8 cellular contexts compared by ENCODE assay signal in the genomic region with DNA sequence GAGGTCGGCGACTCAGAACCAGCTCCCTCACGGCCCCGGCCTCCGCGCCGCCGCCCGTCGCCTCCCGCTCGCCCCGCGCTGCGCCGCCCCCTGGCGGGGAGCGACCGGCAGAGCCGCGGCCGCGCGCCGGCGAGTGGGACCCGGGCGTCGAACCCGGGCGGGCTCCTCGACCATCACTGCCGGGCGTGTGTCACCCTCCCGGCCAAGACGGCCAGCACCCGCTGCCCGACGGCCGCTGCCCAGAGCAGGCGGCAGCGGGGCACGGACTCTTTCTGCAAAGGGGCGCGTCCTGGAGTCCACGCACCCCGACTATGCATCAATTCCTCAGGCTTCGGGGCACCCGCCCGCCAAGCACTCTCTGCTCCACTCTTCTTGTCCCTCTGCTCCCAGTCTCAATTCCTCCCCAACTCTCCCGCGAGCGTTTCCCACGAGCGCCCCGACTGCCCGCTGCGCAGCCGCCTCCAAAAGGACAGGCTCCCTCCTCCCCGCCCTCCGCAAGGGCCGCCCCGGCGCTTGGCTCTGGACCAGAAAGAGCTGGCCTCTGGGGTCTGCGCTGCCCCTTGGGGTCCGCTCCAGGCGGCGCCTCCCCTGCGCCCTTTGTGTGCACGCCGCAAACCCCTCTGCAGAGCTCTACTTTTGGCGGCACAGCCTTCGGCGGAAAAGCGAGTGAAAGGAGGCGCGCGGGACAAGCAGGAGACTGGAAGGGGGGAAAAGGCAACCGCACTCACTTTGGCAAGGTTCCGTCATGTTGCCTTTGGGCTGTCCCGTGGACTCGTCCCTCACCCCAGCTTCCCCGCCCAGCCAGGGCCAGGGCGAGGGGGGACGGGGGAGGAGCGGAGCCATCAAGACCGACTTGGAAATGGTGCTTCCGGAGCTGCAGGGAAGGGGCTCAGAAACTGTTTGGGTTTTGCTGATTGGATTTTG. TPM values are rescaled to one million over a fixed set of nuclear protein-coding genes. Genes with fewer than 3 reads are reported as not detected.
DNase-seq lines count a peak whose midpoint lies in the region; ATAC-seq and TF ChIP-seq lines count a peak whose summit lies in the region.

No MANE protein-coding gene starts in this region.

- in situ Hi-C loops in G401 (cut with HindIII; ENCODE audit: low sequenced_read_pairs): no loop called here

- CTCF ChIA-PET in T-cell (lab: Charles Lee): interaction anchor here (0.5 to 1.4 kb wide), 9 partner anchors 26 to 1539 kb away, joined by 3 to 5 read pairs (median 3); a partner anchor contains a TSS

- H3K36me3 ChIP-seq in right atrium auricular region: no peaks in the 10 kb centered on the region
- H3K36me3 ChIP-seq in rectal smooth muscle tissue (ENCODE audit: control insufficient read depth, insufficient read depth, low read length): no peaks in the 10 kb centered on the region

- TF ChIP-seq CTCF in HL-60 (IDR thresholded peaks at IDR 0.05; ENCODE audit: insufficient read depth, low read length) (no peak), right atrium auricular region (IDR thresholded peaks at IDR 0.05) (peak; percentile 49 to 59)

- peak overlapping the region; percentile 86 to 92 (median 91) for H3K4me3 Mint-ChIP-seq in T-cell

- peaks cover 7 to 10% of the 10 kb centered on the region in 2 donors for H3K27me3 Mint-ChIP-seq in T-cell

- POLR2A ChIA-PET in T-cell (lab: Charles Lee): interaction anchor here in 1 of 2 donors (0.6 to 0.7 kb wide), 2 partner anchors 448 to 607 kb away, joined by 3 read pairs; no protein-coding TSS in a partner anchor

- ATAC-seq in GM21360 (IDR thresholded peaks at IDR 0.05; ENCODE audit: unreplicated experiment) (peak; percentile 65), T-cell (replicated peaks in 1 of 4) (peak; percentile 62 to 68 (median 66))

- no peaks in the 10 kb centered on the region for H3K9me3 Mint-ChIP-seq in T-cell

- H3K27me3 ChIP-seq in HL-60 (ENCODE audit: insufficient read depth, poor library complexity, severe bottlenecking) (peaks cover 18% of the 10 kb centered on the region), right atrium auricular region (no peaks in the 10 kb centered on the region), rectal smooth muscle tissue (ENCODE audit: control insufficient read depth, insufficient read depth, low read length) (no peaks in the 10 kb centered on the region)

- H3K27ac ChIP-seq in HL-60 (replicated peaks) (no peak overlapping the region), right atrium auricular region (peak overlapping the region; percentile 86 to 95), rectal smooth muscle tissue (ENCODE audit: low read depth, low read length) (peak overlapping the region; percentile 91)

- H3K4me1 ChIP-seq in right atrium auricular region: peaks cover 0 to 6% of the 10 kb centered on the region in 2 donors
- peaks cover 21% of the 10 kb centered on the region for H3K4me1 ChIP-seq in rectal smooth muscle tissue (ENCODE audit: control insufficient read depth, insufficient read depth, low read length)

- H3K9me3 ChIP-seq in right atrium auricular region: no peaks in the 10 kb centered on the region

- H3K36me3 Mint-ChIP-seq in T-cell: no peaks in the 10 kb centered on the region

- H3K4me3 ChIP-seq in HL-60 (replicated peaks; ENCODE audit: insufficient read depth, low read length) (peak overlapping the region; percentile 72), right atrium auricular region (peak overlapping the region; percentile 80 to 81), rectal smooth muscle tissue (ENCODE audit: low read length) (peak overlapping the region; percentile 95)

- peak overlapping the region; percentile 76 to 84 for H3K27ac Mint-ChIP-seq in T-cell

- peak; percentile 52 for DNase-seq in DMS 273 treated with DMSO at 0.1 percent for 48 hours (lab: John Stamatoyannopoulos, UW)
- DNase-seq in HL-60 (ENCODE audit: low read depth in 1 of 2, low spot score in 1 of 2): peak in 1 of 2 experiments; percentile 19
- peak in 33 of 34 experiments; percentile 4 to 61 (median 38) for DNase-seq in T-cell
- DNase-seq in anterior cingulate cortex (lab: John Stamatoyannopoulos, UW): peak in 33 of 58 donors; percentile 0 to 39 (median 16)
- no peak for DNase-seq in right atrium auricular region (ENCODE audit: low spot score)
- no peak for DNase-seq in G401 (ENCODE audit: low spot score)

- H3K4me1 Mint-ChIP-seq in T-cell: peaks cover 15 to 24% (median 23%) of the 10 kb centered on the region in 3 donors

- H3K9ac ChIP-seq in rectal smooth muscle tissue (ENCODE audit: low read length): peak overlapping the region; percentile 73

RNA-seq across cellular contexts. Expression of a gene that starts 1.1 kb away (rescaled TPM):
- total RNA-seq in T-cell (1 to 10 TPM; 1.1 to 2.3 (median 1.6) TPM), right atrium auricular region (10 to 100 TPM in 1 of 2 donors, 1 to 10 TPM in 1; 5.8 to 14.7 TPM)
- total RNA-seq in G401 (2014; rRNA removed; shearing (Covaris generic)): 0.06 and 0.75 TPM in 2 replicates

Comparison
In these comparisons a context has a peak if more than half of its experiments do, and no peak if none do; other contexts are left out.
1. DNase-seq: peak in DMS 273 treated with DMSO at 0.1 percent for 48 hours (single experiment), T-cell (33 of 34) and anterior cingulate cortex (33 of 58); none in right atrium auricular region (single experiment) and G401 (single experiment).
2. Peak in every context shown above with its lines, with median percentiles within 50 percentile points of each other: H3K4me3 ChIP-seq.